16 cellular contexts compared by ENCODE assay signal in the genomic region with DNA sequence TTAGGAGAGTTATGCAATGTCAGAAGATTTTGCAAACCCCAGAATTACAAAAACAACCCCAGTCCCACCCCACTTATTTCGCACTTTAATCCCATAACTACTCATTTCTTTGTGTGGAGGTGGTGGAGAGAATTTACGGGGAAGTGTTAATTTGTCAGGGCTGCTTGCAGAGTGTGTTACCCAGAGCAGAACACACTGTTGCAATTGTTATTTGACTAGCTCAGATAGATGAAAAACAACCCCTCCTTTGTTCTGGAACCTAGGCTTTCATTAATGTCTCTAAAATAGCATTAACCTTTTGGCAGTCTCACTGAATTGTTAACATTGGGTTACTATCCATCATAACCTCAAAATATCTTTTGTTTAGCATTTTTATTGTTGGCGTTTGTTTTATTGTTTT. TPM values are rescaled to one million over a fixed set of nuclear protein-coding genes. Genes with fewer than 3 reads are reported as not detected.
DNase-seq lines count a peak whose midpoint lies in the region; ATAC-seq lines count a peak whose summit lies in the region.
"Had no signal": no experiment of that assay in that cellular context is flagged by ENCODE, and none has a peak within 500 bp of the region (broad histone marks: within the 10 kb centered on the region; RNA-seq: fewer than 3 reads in every experiment).

No MANE protein-coding gene starts in this region.

- DNase-seq in MV-4-11 (lab: John Stamatoyannopoulos, UW) (peak; percentile 50), SK-MEL-5 (ENCODE audit: low read depth, low spot score) (peak; percentile 75), globus pallidus (ENCODE audit: low spot score) (peak; percentile 33), COR-L47 (lab: John Stamatoyannopoulos, UW) (no peak)
- DNase-seq in activated T-cell treated with anti-CD3 and anti-CD28 coated beads, Interleukin-2, amount 50 U/mL, for 4 hours, result no peak
- DNase-seq in activated CD4-positive, alpha-beta memory T cell treated with anti-CD3 and anti-CD28 coated beads for 36 hours, result no peak
- DNase-seq: ACHN; Calu3; CD4-positive, alpha-beta T cell; DMS79 treated with DMSO at 0.1 percent for 48 hours; GF-D8; HCEC 1CT had no signal

- H3K36me3 Mint-ChIP-seq in activated T-cell treated with anti-CD3 and anti-CD28 coated beads, Interleukin-2, amount 50 U/mL, for 4 hours (ENCODE audit: insufficient read depth), result no peaks in the 10 kb centered on the region
- no peaks in the 10 kb centered on the region for H3K36me3 Mint-ChIP-seq in activated CD4-positive, alpha-beta memory T cell treated with anti-CD3 and anti-CD28 coated beads for 36 hours

- no peaks in the 10 kb centered on the region for H3K9me3 Mint-ChIP-seq in activated T-cell treated with anti-CD3 and anti-CD28 coated beads, Interleukin-2, amount 50 U/mL, for 4 hours
- H3K9me3 Mint-ChIP-seq in activated CD4-positive, alpha-beta memory T cell treated with anti-CD3 and anti-CD28 coated beads for 36 hours, result no peaks in the 10 kb centered on the region
- H3K9me3 Mint-ChIP-seq: CD4-positive, alpha-beta T cell; IgD-negative memory B cell had no signal

- in situ Hi-C loops in SK-MEL-5 (cut with HindIII; ENCODE audit: low pct_unique_long_range_greater_than_20kb, low sequenced_read_pairs), result no loop called here

- POLR2A ChIA-PET in activated CD4-positive, alpha-beta memory T cell treated with anti-CD3 and anti-CD28 coated beads for 36 hours (lab: Charles Lee), result no interaction called here

- H3K27ac Mint-ChIP-seq in activated CD4-positive, alpha-beta memory T cell treated with anti-CD3 and anti-CD28 coated beads for 36 hours, result no peak overlapping the region
- H3K27ac Mint-ChIP-seq: CD4-positive, alpha-beta T cell; GM23338; IgD-negative memory B cell had no signal

- intact Hi-C loops in activated CD4-positive, alpha-beta memory T cell treated with anti-CD3 and anti-CD28 coated beads for 36 hours (cut with micrococcal nuclease), result no loop called here

- H3K4me1 Mint-ChIP-seq in activated T-cell treated with anti-CD3 and anti-CD28 coated beads, Interleukin-2, amount 50 U/mL, for 4 hours (ENCODE audit: low read depth), result no peaks in the 10 kb centered on the region
- H3K4me1 Mint-ChIP-seq in activated CD4-positive, alpha-beta memory T cell treated with anti-CD3 and anti-CD28 coated beads for 36 hours (ENCODE audit: low read depth), result peaks cover 4% of the 10 kb centered on the region

- CTCF ChIA-PET in activated CD4-positive, alpha-beta memory T cell treated with anti-CD3 and anti-CD28 coated beads for 36 hours (lab: Charles Lee), result no interaction called here

- H3K27me3 Mint-ChIP-seq in activated T-cell treated with anti-CD3 and anti-CD28 coated beads, Interleukin-2, amount 50 U/mL, for 4 hours (ENCODE audit: low read depth), result no peaks in the 10 kb centered on the region
- no peaks in the 10 kb centered on the region for H3K27me3 Mint-ChIP-seq in activated CD4-positive, alpha-beta memory T cell treated with anti-CD3 and anti-CD28 coated beads for 36 hours
- H3K27me3 Mint-ChIP-seq: CD4-positive, alpha-beta T cell; IgD-negative memory B cell had no signal

- no peak for ATAC-seq in activated T-cell treated with anti-CD3 and anti-CD28 coated beads, Interleukin-2, amount 50 U/mL, for 4 hours
- ATAC-seq in HG03469 (IDR thresholded peaks at IDR 0.05; ENCODE audit: unreplicated experiment), result no peak
- ATAC-seq: GM23338, HepG2 had no signal

- H3K4me3 Mint-ChIP-seq in activated T-cell treated with anti-CD3 and anti-CD28 coated beads, Interleukin-2, amount 50 U/mL, for 4 hours, result no peak overlapping the region
- H3K4me3 Mint-ChIP-seq in activated CD4-positive, alpha-beta memory T cell treated with anti-CD3 and anti-CD28 coated beads for 36 hours, result no peak overlapping the region
- H3K4me3 Mint-ChIP-seq: CD4-positive, alpha-beta T cell; GM23338; IgD-negative memory B cell had no signal

RNA-seq across cellular contexts. Expression of a gene that starts 55.8 kb away (rescaled TPM):
- 2.4 and 2.5 TPM in 2 replicates for total RNA-seq in SK-MEL-5 (2014; rRNA removed; shearing (Covaris generic))
- 0.63 and 1.4 TPM in 2 replicates for polyA plus RNA-seq in SK-MEL-5 (2015; cell fraction: cytosol; rRNA removed)
- polyA plus RNA-seq in SK-MEL-5 (2015; cell fraction: nucleus; rRNA removed), result 5.6 and 6.1 TPM in 2 replicates
- under 1 TPM; 0.42 to 0.63 (median 0.43) TPM for total RNA-seq in activated T-cell treated with anti-CD3 and anti-CD28 coated beads, Interleukin-2, amount 50 U/mL, for 4 hours
- total RNA-seq in activated CD4-positive, alpha-beta memory T cell treated with anti-CD3 and anti-CD28 coated beads for 36 hours, result under 1 TPM; 0.29 to 0.31 TPM

Comparison
In these comparisons a context has a peak if more than half of its experiments do, and no peak if none do; other contexts are left out.
1. DNase-seq: peak in MV-4-11 (single experiment), SK-MEL-5 (single experiment) and globus pallidus (single experiment); none in activated T-cell treated with anti-CD3 and anti-CD28 coated beads, Interleukin-2, amount 50 U/mL, for 4 hours (single experiment), activated CD4-positive, alpha-beta memory T cell treated with anti-CD3 and anti-CD28 coated beads for 36 hours (single experiment) and COR-L47 (single experiment).